ENCODE assay signal across 8 cellular contexts in the genomic region with DNA sequence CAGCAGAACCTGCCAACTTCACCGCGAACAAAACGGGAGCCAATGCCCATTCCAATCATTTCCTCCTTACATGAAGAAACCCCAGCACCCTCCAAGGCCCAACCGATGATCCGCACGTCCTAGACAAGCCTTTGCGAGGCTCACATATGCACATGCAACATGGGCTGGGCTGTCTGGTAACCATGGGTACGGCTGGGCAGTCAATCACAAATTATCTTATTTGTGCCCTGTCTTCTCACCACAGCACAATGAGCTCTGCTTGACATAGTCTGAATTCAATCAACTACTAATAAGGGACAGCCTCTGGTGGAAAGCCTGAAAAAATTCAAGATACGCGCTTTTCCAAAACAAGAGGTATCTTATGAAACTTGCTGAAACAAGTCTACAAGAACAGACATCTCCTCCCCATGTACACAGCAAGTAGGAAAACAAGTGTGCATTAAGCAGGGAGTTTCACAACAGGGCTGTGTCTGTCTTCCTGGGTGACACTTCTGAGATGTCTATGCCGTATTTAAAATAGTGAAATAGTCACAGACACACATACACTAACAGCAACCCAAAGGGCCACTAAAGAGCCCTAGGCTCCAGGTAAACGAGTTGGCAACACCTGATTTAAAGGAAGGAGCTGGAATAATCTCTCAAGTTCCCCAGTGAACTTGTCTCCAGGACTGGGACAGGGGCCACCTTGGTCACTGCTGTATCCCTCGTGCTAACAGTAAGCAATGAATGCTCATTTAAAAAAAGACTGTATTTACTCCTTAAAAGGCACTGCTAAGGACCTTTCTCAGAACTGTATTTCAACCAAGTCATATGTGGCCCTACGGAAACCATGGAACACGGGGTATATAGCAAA. TPM values are rescaled to one million over a fixed set of nuclear protein-coding genes. Genes with fewer than 3 reads are reported as not detected.
DNase-seq lines count a peak whose midpoint lies in the region; ATAC-seq and TF ChIP-seq lines count a peak whose summit lies in the region.

No MANE protein-coding gene starts in this region.

- CTCF ChIA-PET in activated CD4-positive, alpha-beta T cell treated with anti-CD3 and anti-CD28 coated beads, Interleukin-2, amount 10 ng/mL, durations not matched to agents 7 days and 5 days (lab: Charles Lee) = interaction anchor here (1.0 to 4.2 kb wide), 5 partner anchors 9 to 25 kb away, joined by 3 to 26 read pairs (median 3); a partner anchor contains a TSS

- POLR2A ChIA-PET in activated CD4-positive, alpha-beta T cell treated with anti-CD3 and anti-CD28 coated beads, Interleukin-2, amount 10 ng/mL, durations not matched to agents 7 days and 5 days (lab: Charles Lee) = interaction anchor here (0.5 kb wide), 1 partner anchor 8 kb away, joined by 3 read pairs; no protein-coding TSS in a partner anchor

- peak overlapping the region; percentile 93 for H3K27ac ChIP-seq in foreskin keratinocyte

- no peaks in the 10 kb centered on the region for H3K9me3 Mint-ChIP-seq in activated CD4-positive, alpha-beta T cell treated with anti-CD3 and anti-CD28 coated beads, Interleukin-2, amount 10 ng/mL, durations not matched to agents 7 days and 5 days

- peaks cover 16% of the 10 kb centered on the region for H3K36me3 Mint-ChIP-seq in activated CD4-positive, alpha-beta T cell treated with anti-CD3 and anti-CD28 coated beads, Interleukin-2, amount 10 ng/mL, durations not matched to agents 7 days and 5 days (ENCODE audit: low read depth)

- no peak for TF ChIP-seq CTCF in foreskin keratinocyte (conservative IDR thresholded peaks at IDR 0.05)
- TF ChIP-seq CTCF in retinal pigment epithelial cell (conservative IDR thresholded peaks at IDR 0.05; ENCODE audit: low read depth, low read length) = no peak

- no peaks in the 10 kb centered on the region for H3K27me3 Mint-ChIP-seq in activated CD4-positive, alpha-beta T cell treated with anti-CD3 and anti-CD28 coated beads, Interleukin-2, amount 10 ng/mL, durations not matched to agents 7 days and 5 days

- H3K4me1 Mint-ChIP-seq in activated CD4-positive, alpha-beta T cell treated with anti-CD3 and anti-CD28 coated beads, Interleukin-2, amount 10 ng/mL, durations not matched to agents 7 days and 5 days = peaks cover 70% of the 10 kb centered on the region

- H3K27me3 ChIP-seq in foreskin keratinocyte = no peaks in the 10 kb centered on the region

- H3K4me3 Mint-ChIP-seq in activated CD4-positive, alpha-beta T cell treated with anti-CD3 and anti-CD28 coated beads, Interleukin-2, amount 10 ng/mL, durations not matched to agents 7 days and 5 days = peak overlapping the region; percentile 82

- H3K27ac Mint-ChIP-seq in activated CD4-positive, alpha-beta T cell treated with anti-CD3 and anti-CD28 coated beads, Interleukin-2, amount 10 ng/mL, durations not matched to agents 7 days and 5 days = peak overlapping the region; percentile 85

- peak overlapping the region; percentile 88 for H3K4me3 ChIP-seq in retinal pigment epithelial cell (ENCODE audit: low read length)

- ATAC-seq in foreskin keratinocyte (peak; percentile 57), HG03139 (IDR thresholded peaks at IDR 0.05; ENCODE audit: unreplicated experiment) (no peak)

- peaks cover 11% of the 10 kb centered on the region for H3K4me1 ChIP-seq in foreskin keratinocyte

- peak; percentile 31 to 56 for DNase-seq in AML-193 (lab: John Stamatoyannopoulos, UW)
- peak; percentile 72 for DNase-seq in HPDE6-E6E7 (ENCODE audit: extremely low spot score)
- DNase-seq in activated CD4-positive, alpha-beta T cell treated with anti-CD3 and anti-CD28 coated beads, Interleukin-2, amount 10 ng/mL, durations not matched to agents 7 days and 5 days = peak; percentile 35
- DNase-seq in foreskin keratinocyte = peak; percentile 80 to 86
- DNase-seq in retinal pigment epithelial cell (ENCODE audit: low read depth) = no peak
- no peak for DNase-seq in D341Med (ENCODE audit: low spot score)
- no peak for DNase-seq in stimulated activated CD4-positive, alpha-beta T cell treated with anti-CD3 and anti-CD28 coated beads, Interleukin-4, amount 100 ng/mL, for 4 hours

RNA-seq across cellular contexts. Expression of a gene that starts 1.5 kb away (rescaled TPM):
- total RNA-seq in activated CD4-positive, alpha-beta T cell treated with anti-CD3 and anti-CD28 coated beads, Interleukin-2, amount 10 ng/mL, durations not matched to agents 7 days and 5 days = 10 to 100 TPM; 78.3 to 79.4 TPM
- 34.0 and 34.2 TPM in 2 replicates for total RNA-seq in foreskin keratinocyte
- 11.0 and 12.3 TPM in 2 replicates for polyA plus RNA-seq in foreskin keratinocyte

RNA-seq across cellular contexts. Expression of a gene that starts 13.2 kb away (rescaled TPM):
- total RNA-seq in activated CD4-positive, alpha-beta T cell treated with anti-CD3 and anti-CD28 coated beads, Interleukin-2, amount 10 ng/mL, durations not matched to agents 7 days and 5 days = 10 to 100 TPM; 32.5 to 35.1 TPM
- 25.5 and 26.9 TPM in 2 replicates for total RNA-seq in foreskin keratinocyte
- 16.2 and 18.2 TPM in 2 replicates for polyA plus RNA-seq in foreskin keratinocyte

RNA-seq across cellular contexts. Expression of a gene that starts 27.7 kb away (rescaled TPM):
- 10 to 100 TPM; 11.6 to 12.6 TPM for total RNA-seq in activated CD4-positive, alpha-beta T cell treated with anti-CD3 and anti-CD28 coated beads, Interleukin-2, amount 10 ng/mL, durations not matched to agents 7 days and 5 days
- 0.25 and 0.34 TPM in 2 replicates for total RNA-seq in foreskin keratinocyte
- polyA plus RNA-seq in foreskin keratinocyte = 0.29 and 0.33 TPM in 2 replicates

Comparison
In these comparisons a context has a peak if more than half of its experiments do, and no peak if none do; other contexts are left out.
1. DNase-seq: peak in AML-193 (2 of 2), HPDE6-E6E7 (single experiment), activated CD4-positive, alpha-beta T cell treated with anti-CD3 and anti-CD28 coated beads, Interleukin-2, amount 10 ng/mL, durations not matched to agents 7 days and 5 days (single experiment) and foreskin keratinocyte (2 of 2); none in retinal pigment epithelial cell (single experiment), D341Med (single experiment) and stimulated activated CD4-positive, alpha-beta T cell treated with anti-CD3 and anti-CD28 coated beads, Interleukin-4, amount 100 ng/mL, for 4 hours (0 of 2).